In the genomic region with DNA sequence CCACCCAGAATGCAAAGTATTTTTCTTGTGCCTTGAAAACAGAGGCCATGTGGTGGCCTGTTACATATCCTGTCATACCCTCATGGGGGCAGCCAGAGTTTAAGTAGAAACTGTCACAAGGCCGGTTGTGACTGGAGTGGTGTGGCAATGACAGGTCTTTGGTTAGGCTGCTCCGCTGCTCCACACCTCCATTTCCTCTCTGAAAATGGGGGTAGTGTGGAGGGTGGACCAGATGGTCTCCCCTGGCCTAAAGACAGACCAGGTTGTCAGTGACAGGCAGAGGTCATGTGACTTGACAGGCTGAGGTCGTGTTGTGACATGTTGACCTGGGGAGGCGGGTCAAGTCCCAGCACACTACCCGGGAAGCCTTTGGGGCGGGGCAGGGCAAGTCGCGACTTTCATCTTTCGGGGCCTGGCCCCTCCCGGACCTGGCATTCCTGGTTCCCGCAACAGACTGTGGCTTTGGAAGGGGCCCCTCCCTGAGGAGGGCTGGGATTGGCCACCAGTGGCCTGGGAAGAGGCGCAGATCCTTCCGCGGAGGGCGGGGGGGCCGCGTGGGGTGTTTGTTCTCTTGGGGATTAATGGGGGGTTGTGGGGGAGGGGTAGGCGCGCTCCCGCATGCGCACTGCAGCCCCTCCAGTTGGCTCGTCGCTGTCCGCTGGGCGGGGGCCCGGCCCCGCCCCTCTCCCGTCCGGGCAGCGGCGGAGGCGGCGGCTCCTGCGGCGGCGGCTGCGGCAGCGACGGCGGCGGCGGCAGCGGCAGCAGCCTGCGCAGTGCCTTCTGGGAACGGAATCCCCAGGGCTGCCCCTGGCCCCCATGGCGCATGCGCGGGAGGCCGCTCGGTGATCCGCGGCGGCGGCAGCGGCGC, we compare ENCODE assay signal across 8 cellular contexts. TPM values are rescaled to one million over a fixed set of nuclear protein-coding genes. Genes with fewer than 3 reads are reported as not detected.
DNase-seq lines count a peak whose midpoint lies in the region; ATAC-seq and TF ChIP-seq lines count a peak whose summit lies in the region.

A gene with protein sequence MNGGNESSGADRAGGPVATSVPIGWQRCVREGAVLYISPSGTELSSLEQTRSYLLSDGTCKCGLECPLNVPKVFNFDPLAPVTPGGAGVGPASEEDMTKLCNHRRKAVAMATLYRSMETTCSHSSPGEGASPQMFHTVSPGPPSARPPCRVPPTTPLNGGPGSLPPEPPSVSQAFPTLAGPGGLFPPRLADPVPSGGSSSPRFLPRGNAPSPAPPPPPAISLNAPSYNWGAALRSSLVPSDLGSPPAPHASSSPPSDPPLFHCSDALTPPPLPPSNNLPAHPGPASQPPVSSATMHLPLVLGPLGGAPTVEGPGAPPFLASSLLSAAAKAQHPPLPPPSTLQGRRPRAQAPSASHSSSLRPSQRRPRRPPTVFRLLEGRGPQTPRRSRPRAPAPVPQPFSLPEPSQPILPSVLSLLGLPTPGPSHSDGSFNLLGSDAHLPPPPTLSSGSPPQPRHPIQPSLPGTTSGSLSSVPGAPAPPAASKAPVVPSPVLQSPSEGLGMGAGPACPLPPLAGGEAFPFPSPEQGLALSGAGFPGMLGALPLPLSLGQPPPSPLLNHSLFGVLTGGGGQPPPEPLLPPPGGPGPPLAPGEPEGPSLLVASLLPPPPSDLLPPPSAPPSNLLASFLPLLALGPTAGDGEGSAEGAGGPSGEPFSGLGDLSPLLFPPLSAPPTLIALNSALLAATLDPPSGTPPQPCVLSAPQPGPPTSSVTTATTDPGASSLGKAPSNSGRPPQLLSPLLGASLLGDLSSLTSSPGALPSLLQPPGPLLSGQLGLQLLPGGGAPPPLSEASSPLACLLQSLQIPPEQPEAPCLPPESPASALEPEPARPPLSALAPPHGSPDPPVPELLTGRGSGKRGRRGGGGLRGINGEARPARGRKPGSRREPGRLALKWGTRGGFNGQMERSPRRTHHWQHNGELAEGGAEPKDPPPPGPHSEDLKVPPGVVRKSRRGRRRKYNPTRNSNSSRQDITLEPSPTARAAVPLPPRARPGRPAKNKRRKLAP (plus strand): TSS at position 806 of the 868 bp plus-strand sequence. CDS start 1,480 bp downstream, outside the sequence.

- H3K4me2 ChIP-seq in PC-3 (ENCODE audit: low read length) = peak within 1 kb of the TSS; percentile 87

- H3K27ac ChIP-seq in PC-3 (ENCODE audit: low read length) (peak within 1 kb of the TSS; percentile 77), muscle layer of colon (ENCODE audit: low read depth, low read length) (peak within 1 kb of the TSS; percentile 83)

- H3K4me3 ChIP-seq in PC-3 (ENCODE audit: low read length) (peak within 1 kb of the TSS; percentile 71), muscle layer of colon (ENCODE audit: low read depth in 1 of 2, low read length in 2 of 2) (peak within 1 kb of the TSS; percentile 55 to 71)

- intact Hi-C loops in PC-3 (cut with micrococcal nuclease) = no loop called here

- DNase-seq in DMS 273 treated with DMSO at 0.1 percent for 48 hours (lab: John Stamatoyannopoulos, UW) (peak; percentile 81), HuH-7.5 (ENCODE audit: low spot score) (peak; percentile 97), PC-3 (peak; percentile 84), activated T-cell treated with anti-CD3 and anti-CD28 coated beads for 48 hours (ENCODE audit: low read depth) (peak; percentile 93), erythroblast (lab: John Stamatoyannopoulos, UW) (peak; percentile 97)
- peak; percentile 69 for DNase-seq in stimulated activated CD8-positive, alpha-beta memory T cell treated with anti-CD3 and anti-CD28 coated beads, Interleukin-7, amount 100 ng/mL, for 24 hours (ENCODE audit: low read depth)

- H2AFZ ChIP-seq in PC-3 (ENCODE audit: low read length) = peak within 1 kb of the TSS; percentile 80

- ATAC-seq in GM21528 (IDR thresholded peaks at IDR 0.05; ENCODE audit: low FRiP score, unreplicated experiment) (peak; percentile 37), PC-3 (peak; percentile 41)

- H3K9me3 ChIP-seq in PC-3 (ENCODE audit: low read length) (no peaks in the 10 kb centered on the region), muscle layer of colon (ENCODE audit: low read length) (no peaks in the 10 kb centered on the region)

- no peaks in the 10 kb centered on the region for H3F3A ChIP-seq in PC-3 (ENCODE audit: low read length, unreplicated experiment)

- no peaks in the 10 kb centered on the region for H3K9me2 ChIP-seq in PC-3 (replicated peaks; ENCODE audit: low read length)

- H3K36me3 ChIP-seq in PC-3 (ENCODE audit: low read depth, low read length) = peaks cover 22% of the 10 kb centered on the region
- H3K36me3 ChIP-seq in muscle layer of colon (ENCODE audit: insufficient read depth, low read length) = peaks cover 33% of the 10 kb centered on the region

- TF ChIP-seq CTCF in PC-3 (conservative IDR thresholded peaks at IDR 0.05; ENCODE audit: low read depth, low read length) = no peak

- peak within 1 kb of the TSS; percentile 75 for H3K9ac ChIP-seq in PC-3 (ENCODE audit: low read length)
- H3K9ac ChIP-seq in muscle layer of colon (ENCODE audit: low read length) = peak within 1 kb of the TSS; percentile 55

- TF ChIP-seq POLR2A in erythroblast (IDR thresholded peaks at IDR 0.05; ENCODE audit: low read length) = peak; percentile 83

- CTCF ChIA-PET in PC-3 (lab: Charles Lee) = no interaction called here

- H3K4me1 ChIP-seq in PC-3 (ENCODE audit: insufficient read depth, low read length) (peaks cover 42% of the 10 kb centered on the region), muscle layer of colon (ENCODE audit: insufficient read depth, low read length) (peaks cover 58% of the 10 kb centered on the region)

- no peaks in the 10 kb centered on the region for H3K27me3 ChIP-seq in PC-3 (ENCODE audit: low read length)
- H3K27me3 ChIP-seq in muscle layer of colon (ENCODE audit: control insufficient read depth in 1 of 2, insufficient read depth in 2 of 2, low read length in 2 of 2) = no peaks in the 10 kb centered on the region

- peaks cover 23% of the 10 kb centered on the region for H4K20me1 ChIP-seq in PC-3 (ENCODE audit: low read length)

- BruUV-seq in PC-3 (replicated peaks; lab: Mats Ljungman, UMichigan) = no TSS peak

- peaks cover 55% of the 10 kb centered on the region for H3K79me2 ChIP-seq in PC-3 (ENCODE audit: low read length)

- POLR2A ChIA-PET in PC-3 (lab: Charles Lee; ENCODE audit: unreplicated experiment) = no interaction called here

RNA-seq across cellular contexts. Expression of the gene that starts here (rescaled TPM):
- 13.1 and 13.2 TPM in 2 replicates for total RNA-seq in PC-3 (2014; rRNA removed)

Comparison
In these comparisons a context has a peak if more than half of its experiments do, and no peak if none do; other contexts are left out.
1. Peak in every context shown above with its lines: DNase-seq, ATAC-seq, H3K4me3 ChIP-seq and H3K27ac ChIP-seq.